10 cellular contexts compared by ENCODE assay signal in genomic region chr11:995752-996420, GRCh38. TPM values are rescaled to one million over a fixed set of nuclear protein-coding genes. Genes with fewer than 3 reads are reported as not detected.
DNase-seq lines count a peak whose midpoint lies in the region; ATAC-seq and TF ChIP-seq lines count a peak whose summit lies in the region.
"Had no signal": no experiment of that assay in that cellular context is flagged by ENCODE, and none has a peak within 500 bp of the region (broad histone marks: within the 10 kb centered on the region; RNA-seq: fewer than 3 reads in every experiment).

No MANE protein-coding gene starts in this region.

- TF ChIP-seq EP300 in suprapubic skin (IDR thresholded peaks at IDR 0.05), result no peak

- peaks cover 12% of the 10 kb centered on the region for H3K36me3 Mint-ChIP-seq in activated T-helper 1 cell treated with anti-CD3 and anti-CD28 coated beads, Interleukin-12 subunit alpha, Interleukin-12 subunit beta, Interleukin-2, Interleukin-4 antibody, amounts not matched to agents 30 ng/mL and 10 ng/mL and 1 ng/mL, durations not matched to agents 14 hours and 24 hours and 36 hours (ENCODE audit: low read depth)
- H3K36me3 Mint-ChIP-seq in neural crest cell (ENCODE audit: low read depth), result peaks cover 11% of the 10 kb centered on the region

- ATAC-seq in GM18858 (IDR thresholded peaks at IDR 0.05; ENCODE audit: unreplicated experiment), result peak; percentile 63
- peak; percentile 44 for ATAC-seq in HG02763 (IDR thresholded peaks at IDR 0.05; ENCODE audit: unreplicated experiment)

- TF ChIP-seq POLR2A in suprapubic skin (IDR thresholded peaks at IDR 0.05), result no peak

- 77% methylated on average over 21 of the region's 22 CpGs for WGBS in suprapubic skin

- H3K9me3 Mint-ChIP-seq in activated T-helper 1 cell treated with anti-CD3 and anti-CD28 coated beads, Interleukin-12 subunit alpha, Interleukin-12 subunit beta, Interleukin-2, Interleukin-4 antibody, amounts not matched to agents 30 ng/mL and 10 ng/mL and 1 ng/mL, durations not matched to agents 14 hours and 24 hours and 36 hours, result no peaks in the 10 kb centered on the region
- no peaks in the 10 kb centered on the region for H3K9me3 Mint-ChIP-seq in neural crest cell

- no peaks in the 10 kb centered on the region for H3K9me3 ChIP-seq in suprapubic skin

- DNase-seq in activated T-helper 1 cell treated with anti-CD3 and anti-CD28 coated beads, Interleukin-12 subunit alpha, Interleukin-12 subunit beta, Interleukin-2, Interleukin-4 antibody, amounts not matched to agents 30 ng/mL and 10 ng/mL and 1 ng/mL, durations not matched to agents 14 hours and 24 hours and 36 hours (ENCODE audit: low spot score), result no peak
- DNase-seq in neural crest cell (ENCODE audit: low read depth, low spot score) (peak; percentile 32), suprapubic skin (ENCODE audit: low spot score in 2 of 2) (no peak)
- DNase-seq in NK-92 treated with Interleukin-12 subunit alpha and Interleukin-12 subunit beta, amount 100 ng/mL, for 24 hours (lab: John Stamatoyannopoulos, UW), result no peak
- DNase-seq in stimulated activated CD8-positive, alpha-beta memory T cell treated with anti-CD3 and anti-CD28 coated beads, Interleukin-4, amount 100 ng/mL, for 48 hours, result no peak

- no peaks in the 10 kb centered on the region for H3K27me3 Mint-ChIP-seq in activated T-helper 1 cell treated with anti-CD3 and anti-CD28 coated beads, Interleukin-12 subunit alpha, Interleukin-12 subunit beta, Interleukin-2, Interleukin-4 antibody, amounts not matched to agents 30 ng/mL and 10 ng/mL and 1 ng/mL, durations not matched to agents 14 hours and 24 hours and 36 hours (ENCODE audit: insufficient read depth)
- H3K27me3 Mint-ChIP-seq in neural crest cell (ENCODE audit: low read depth), result peaks cover 2% of the 10 kb centered on the region

- TF ChIP-seq CTCF in neural crest cell (conservative IDR thresholded peaks at IDR 0.05) (no peak), suprapubic skin (IDR thresholded peaks at IDR 0.05) (no peak)

- H3K4me3 ChIP-seq in suprapubic skin, result no peak overlapping the region

- peaks cover 15% of the 10 kb centered on the region for H3K4me1 Mint-ChIP-seq in activated T-helper 1 cell treated with anti-CD3 and anti-CD28 coated beads, Interleukin-12 subunit alpha, Interleukin-12 subunit beta, Interleukin-2, Interleukin-4 antibody, amounts not matched to agents 30 ng/mL and 10 ng/mL and 1 ng/mL, durations not matched to agents 14 hours and 24 hours and 36 hours (ENCODE audit: low read depth)
- H3K4me1 Mint-ChIP-seq in neural crest cell, result peaks cover 17% of the 10 kb centered on the region

- H3K4me3 Mint-ChIP-seq in activated T-helper 1 cell treated with anti-CD3 and anti-CD28 coated beads, Interleukin-12 subunit alpha, Interleukin-12 subunit beta, Interleukin-2, Interleukin-4 antibody, amounts not matched to agents 30 ng/mL and 10 ng/mL and 1 ng/mL, durations not matched to agents 14 hours and 24 hours and 36 hours, result no peak overlapping the region
- H3K4me3 Mint-ChIP-seq in neural crest cell, result peak overlapping the region; percentile 52

- H3K27ac ChIP-seq in suprapubic skin, result no peak overlapping the region

- H3K27me3 ChIP-seq in suprapubic skin, result no peaks in the 10 kb centered on the region

- H3K4me1 ChIP-seq in suprapubic skin, result peaks cover 5% of the 10 kb centered on the region

- intact Hi-C loops in activated T-helper 1 cell treated with anti-CD3 and anti-CD28 coated beads, Interleukin-12 subunit alpha, Interleukin-12 subunit beta, Interleukin-2, Interleukin-4 antibody, amounts not matched to agents 30 ng/mL and 10 ng/mL and 1 ng/mL, durations not matched to agents 14 hours and 24 hours and 36 hours (cut with micrococcal nuclease), result no loop called here

- H3K27ac Mint-ChIP-seq in activated T-helper 1 cell treated with anti-CD3 and anti-CD28 coated beads, Interleukin-12 subunit alpha, Interleukin-12 subunit beta, Interleukin-2, Interleukin-4 antibody, amounts not matched to agents 30 ng/mL and 10 ng/mL and 1 ng/mL, durations not matched to agents 14 hours and 24 hours and 36 hours, result peak overlapping the region; percentile 91
- H3K27ac Mint-ChIP-seq in neural crest cell (ENCODE audit: unreplicated experiment), result no peak overlapping the region

- peaks cover 82% of the 10 kb centered on the region for H3K36me3 ChIP-seq in suprapubic skin

RNA-seq across cellular contexts. Expression of gene MUC6, which starts 40.6 kb away (rescaled TPM):
- not detected in 2 replicates for total RNA-seq in activated T-helper 1 cell treated with anti-CD3 and anti-CD28 coated beads, Interleukin-12 subunit alpha, Interleukin-12 subunit beta, Interleukin-2, Interleukin-4 antibody, amounts not matched to agents 30 ng/mL and 10 ng/mL and 1 ng/mL, durations not matched to agents 14 hours and 24 hours and 36 hours
- total RNA-seq in neural crest cell (not detected in 2 replicates), suprapubic skin (under 1 TPM in 1 of 4 donors, not detected in 3; 0.04 TPM)
- total RNA-seq: H1, occipital lobe, ureter had no signal
